ENCODE assay signal across 8 cellular contexts in the genomic region with DNA sequence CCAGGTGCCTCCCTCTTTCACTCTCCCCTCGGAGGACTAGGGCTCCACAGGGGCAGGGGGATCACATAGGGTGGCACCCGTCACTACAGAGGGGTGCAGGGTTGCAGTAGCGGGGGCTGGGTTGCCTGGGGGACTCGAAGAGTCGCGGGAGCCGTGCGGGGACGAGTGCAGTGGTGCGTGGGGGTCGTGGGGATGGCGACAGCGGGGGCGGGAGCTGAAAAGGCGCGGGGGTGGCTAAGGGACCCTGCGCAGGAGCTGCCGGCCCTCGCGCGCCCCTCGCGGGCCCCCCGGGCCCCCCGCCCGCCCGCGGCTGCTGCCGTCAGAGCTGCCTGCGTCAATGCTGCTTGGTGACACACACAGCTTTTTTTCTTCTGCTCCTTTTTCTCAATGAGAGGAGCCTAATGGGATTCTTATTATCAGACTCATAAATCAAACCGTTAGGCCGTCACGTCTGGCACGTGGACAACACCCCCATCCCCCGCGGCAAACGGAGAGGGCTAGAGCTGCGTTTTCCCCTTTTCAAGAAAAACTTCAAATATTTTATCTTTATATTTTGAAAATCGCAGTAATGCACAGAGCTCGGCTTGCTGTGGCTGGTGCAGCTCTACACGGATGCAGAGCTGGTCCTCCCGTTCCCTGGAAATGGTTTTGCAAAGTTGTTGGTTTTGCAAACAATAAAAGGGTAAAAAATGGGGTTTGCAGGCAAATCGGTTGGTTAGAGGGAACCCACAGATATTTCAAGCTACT.
A peak's percentile ranks its signal among the peaks of the same experiment; 100 is the strongest.
DNase-seq lines count a peak whose midpoint lies in the region; ATAC-seq and TF ChIP-seq lines count a peak whose summit lies in the region.

No MANE protein-coding gene starts in this region.

- no peaks in the 10 kb centered on the region for H3K4me1 ChIP-seq in psoas muscle

- CTCF ChIA-PET in activated CD8-positive, alpha-beta memory T cell treated with anti-CD3 and anti-CD28 coated beads, Interleukin-2, amount 10 ng/mL, durations not matched to agents 7 days and 5 days (lab: Charles Lee) = no interaction called here

- ATAC-seq in Right ventricle myocardium superior (ENCODE audit: poor library complexity) (peak; percentile 85), psoas muscle (peak; percentile 51 to 74 (median 66)), GM18868 (IDR thresholded peaks at IDR 0.05; ENCODE audit: unreplicated experiment) (no peak), GM18861 (IDR thresholded peaks at IDR 0.05; ENCODE audit: unreplicated experiment) (no peak)
- ATAC-seq in activated CD8-positive, alpha-beta memory T cell treated with anti-CD3 and anti-CD28 coated beads, Interleukin-2, amount 10 ng/mL, durations not matched to agents 7 days and 5 days = no peak

- peaks cover 0 to 56% (median 20%) of the 10 kb centered on the region in 3 donors for H3K27me3 ChIP-seq in psoas muscle (ENCODE audit: insufficient read depth in 3 of 3, low read length in 2 of 3)

- H3K36me3 ChIP-seq in psoas muscle (ENCODE audit: insufficient read depth in 1 of 2, low read depth in 1 of 2) = no peaks in the 10 kb centered on the region

- no peak overlapping the region for H3K4me3 Mint-ChIP-seq in activated CD8-positive, alpha-beta memory T cell treated with anti-CD3 and anti-CD28 coated beads, Interleukin-2, amount 10 ng/mL, durations not matched to agents 7 days and 5 days

- H3K4me1 Mint-ChIP-seq in activated CD8-positive, alpha-beta memory T cell treated with anti-CD3 and anti-CD28 coated beads, Interleukin-2, amount 10 ng/mL, durations not matched to agents 7 days and 5 days = peaks cover 2% of the 10 kb centered on the region

- H3K4me3 ChIP-seq in psoas muscle = peak overlapping the region; percentile 58

- H3K9me3 ChIP-seq in psoas muscle = no peaks in the 10 kb centered on the region

- no peaks in the 10 kb centered on the region for H3K36me3 Mint-ChIP-seq in activated CD8-positive, alpha-beta memory T cell treated with anti-CD3 and anti-CD28 coated beads, Interleukin-2, amount 10 ng/mL, durations not matched to agents 7 days and 5 days

- intact Hi-C loops in Right ventricle myocardium superior (cut with DNase I) (no loop called here), psoas muscle (cut with DNase I) (no loop called here)

- H3K27ac ChIP-seq in psoas muscle = no peak overlapping the region

- peaks cover 68% of the 10 kb centered on the region for H3K27me3 Mint-ChIP-seq in activated CD8-positive, alpha-beta memory T cell treated with anti-CD3 and anti-CD28 coated beads, Interleukin-2, amount 10 ng/mL, durations not matched to agents 7 days and 5 days

- DNase-seq in GM03348 (ENCODE audit: low spot score) (peak; percentile 49), SHP77 treated with DMSO at 0.1 percent for 48 hours (lab: John Stamatoyannopoulos, UW) (peak; percentile 91), Right ventricle myocardium superior (peak; percentile 74), psoas muscle (peak; percentile 69 to 70), SW 1271 (lab: John Stamatoyannopoulos, UW) (no peak)
- DNase-seq in activated CD8-positive, alpha-beta memory T cell treated with anti-CD3 and anti-CD28 coated beads, Interleukin-2, amount 10 ng/mL, durations not matched to agents 7 days and 5 days = no peak

- 0% methylated on average over 37 to 43 of the region's 43 CpGs for WGBS in psoas muscle, 3 donors

- H3K27ac Mint-ChIP-seq in activated CD8-positive, alpha-beta memory T cell treated with anti-CD3 and anti-CD28 coated beads, Interleukin-2, amount 10 ng/mL, durations not matched to agents 7 days and 5 days = no peak overlapping the region

- no peak for TF ChIP-seq CTCF in psoas muscle (IDR thresholded peaks at IDR 0.05)

- H3K9me3 Mint-ChIP-seq in activated CD8-positive, alpha-beta memory T cell treated with anti-CD3 and anti-CD28 coated beads, Interleukin-2, amount 10 ng/mL, durations not matched to agents 7 days and 5 days (ENCODE audit: low read depth) = no peaks in the 10 kb centered on the region

Comparison
In these comparisons a context has a peak if more than half of its experiments do, and no peak if none do; other contexts are left out.
1. DNase-seq: peak in GM03348 (single experiment), SHP77 treated with DMSO at 0.1 percent for 48 hours (single experiment), Right ventricle myocardium superior (single experiment) and psoas muscle (2 of 2); none in activated CD8-positive, alpha-beta memory T cell treated with anti-CD3 and anti-CD28 coated beads, Interleukin-2, amount 10 ng/mL, durations not matched to agents 7 days and 5 days (single experiment) and SW 1271 (0 of 2).
2. ATAC-seq: peak in Right ventricle myocardium superior (single experiment) and psoas muscle (4 of 4); none in GM18868 (single experiment), activated CD8-positive, alpha-beta memory T cell treated with anti-CD3 and anti-CD28 coated beads, Interleukin-2, amount 10 ng/mL, durations not matched to agents 7 days and 5 days (single experiment) and GM18861 (single experiment).